Comparison of ENCODE assay signal across 9 cellular contexts in the genomic region with DNA sequence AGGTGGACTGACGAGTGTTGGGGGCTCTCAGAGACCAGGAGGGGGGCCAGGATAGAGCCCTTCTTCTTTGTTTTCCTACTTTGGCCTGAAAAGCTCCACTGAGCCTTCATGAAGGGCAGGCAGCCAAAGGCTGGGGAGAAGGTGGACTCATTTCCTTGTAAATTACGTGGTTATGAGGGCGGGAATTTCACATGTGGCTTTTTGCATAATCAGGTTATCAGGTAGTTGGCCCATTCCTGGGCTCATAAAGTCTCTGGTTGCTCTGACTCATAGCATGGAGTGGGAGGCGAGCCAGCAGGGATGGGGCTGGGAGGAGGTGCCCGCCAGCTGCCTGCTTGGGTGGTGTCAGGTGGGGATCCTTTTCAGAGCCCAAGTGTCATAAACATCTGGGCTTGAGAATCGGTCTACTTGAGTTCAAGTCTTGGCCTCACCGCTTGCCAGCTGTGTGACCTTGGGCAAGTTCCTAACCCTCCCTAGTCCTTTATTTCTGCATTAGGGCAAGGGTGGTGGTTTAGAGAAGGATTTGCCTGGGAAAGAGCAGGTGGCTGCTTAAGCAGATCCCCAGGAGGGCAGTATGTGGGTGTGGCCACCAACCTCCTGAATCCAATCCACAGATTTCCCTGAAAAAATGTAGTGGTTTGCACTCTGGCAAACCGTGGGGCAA. TPM values are rescaled to one million over a fixed set of nuclear protein-coding genes. Genes with fewer than 3 reads are reported as not detected.
A peak's percentile ranks its signal among the peaks of the same experiment; 100 is the strongest.
DNase-seq lines count a peak whose midpoint lies in the region; ATAC-seq and TF ChIP-seq lines count a peak whose summit lies in the region.
"Had no signal": no experiment of that assay in that cellular context is flagged by ENCODE, and none has a peak within 500 bp of the region (broad histone marks: within the 10 kb centered on the region; RNA-seq: fewer than 3 reads in every experiment).

No MANE protein-coding gene starts in this region.

- TF ChIP-seq CTCF in AG10803 (conservative IDR thresholded peaks at IDR 0.05; ENCODE audit: low read length), result no peak

- H3K4me3 ChIP-seq in AG10803 (ENCODE audit: low read length), result no peak overlapping the region

- peak overlapping the region; percentile 13 for H3K27ac Mint-ChIP-seq in activated T-helper 17 cell treated with anti-CD3 and anti-CD28 coated beads, Interleukin-2, amount 50 U/mL, for 72 hours

- no peaks in the 10 kb centered on the region for H3K27me3 Mint-ChIP-seq in activated T-helper 17 cell treated with anti-CD3 and anti-CD28 coated beads, Interleukin-2, amount 50 U/mL, for 72 hours

- ATAC-seq in activated T-helper 17 cell treated with anti-CD3 and anti-CD28 coated beads, Interleukin-2, amount 50 U/mL, for 72 hours (replicated peaks), result no peak
- ATAC-seq in GM19467 (IDR thresholded peaks at IDR 0.05; ENCODE audit: unreplicated experiment) (no peak), GM19455 (IDR thresholded peaks at IDR 0.05; ENCODE audit: unreplicated experiment) (no peak)

- DNase-seq in AG10803 (ENCODE audit: low read depth), result peak; percentile 86
- DNase-seq in HuH-7 (ENCODE audit: low spot score), result peak; percentile 50
- DNase-seq in kidney tubule cell (ENCODE audit: low spot score), result peak; percentile 98
- DNase-seq in NCI-H1105 treated with DMSO at 0.1 percent for 48 hours (lab: John Stamatoyannopoulos, UW), result no peak
- no peak for DNase-seq in inferior parietal cortex (ENCODE audit: extremely low spot score)

- no peak overlapping the region for H3K4me3 Mint-ChIP-seq in activated T-helper 17 cell treated with anti-CD3 and anti-CD28 coated beads, Interleukin-2, amount 50 U/mL, for 72 hours
- H3K4me3 Mint-ChIP-seq: neural crest cell had no signal

- no peaks in the 10 kb centered on the region for H3K9me3 Mint-ChIP-seq in activated T-helper 17 cell treated with anti-CD3 and anti-CD28 coated beads, Interleukin-2, amount 50 U/mL, for 72 hours
- H3K9me3 Mint-ChIP-seq: neural crest cell had no signal

- H3K4me1 Mint-ChIP-seq in activated T-helper 17 cell treated with anti-CD3 and anti-CD28 coated beads, Interleukin-2, amount 50 U/mL, for 72 hours, result peaks cover 8% of the 10 kb centered on the region

- H3K36me3 Mint-ChIP-seq in activated T-helper 17 cell treated with anti-CD3 and anti-CD28 coated beads, Interleukin-2, amount 50 U/mL, for 72 hours (ENCODE audit: low read depth), result no peaks in the 10 kb centered on the region

RNA-seq across cellular contexts. Expression of a gene that starts 26.5 kb away (rescaled TPM):
- total RNA-seq in activated T-helper 17 cell treated with anti-CD3 and anti-CD28 coated beads, Interleukin-2, amount 50 U/mL, for 72 hours, result 10 to 100 TPM; 20.1 to 47.9 TPM

Comparison
In these comparisons a context has a peak if more than half of its experiments do, and no peak if none do; other contexts are left out.
1. DNase-seq: peak in AG10803 (single experiment), HuH-7 (single experiment) and kidney tubule cell (single experiment); none in NCI-H1105 treated with DMSO at 0.1 percent for 48 hours (single experiment) and inferior parietal cortex (single experiment).